In the genomic region with DNA sequence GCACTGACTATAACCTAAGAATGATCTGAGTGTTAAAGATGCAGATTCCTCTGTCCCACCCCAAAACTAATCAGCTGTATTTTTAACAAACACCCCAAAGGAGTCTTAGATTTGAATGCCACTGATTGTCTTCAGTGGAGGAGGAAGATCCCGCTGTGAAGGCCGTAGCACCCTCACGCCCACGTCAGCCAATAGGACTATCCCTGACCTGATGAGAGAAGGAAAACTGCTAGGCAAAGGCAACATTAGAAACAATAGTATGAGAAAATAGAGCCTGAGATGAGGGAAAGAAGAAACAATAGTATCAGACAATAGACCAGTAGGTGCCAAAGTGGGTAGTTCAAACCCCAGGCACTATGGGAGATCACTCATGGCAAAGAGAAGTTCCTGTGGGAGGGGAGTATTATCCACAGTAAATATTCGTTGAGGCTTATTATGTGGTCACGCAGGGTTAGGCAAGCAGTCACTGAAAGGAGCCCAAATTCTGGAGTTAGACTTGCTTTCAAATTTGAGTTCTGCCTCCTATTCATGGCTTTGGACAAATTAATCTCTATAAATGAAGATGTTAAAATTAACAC, we compare ENCODE assay signal across 1 cellular context.
TF ChIP-seq lines count a peak whose summit lies in the region.

No MANE protein-coding gene starts in this region.

TF ChIP-seq in IMR-90, 13 proteins besides CTCF, POLR2A, EP300 and RAD21:
- TF ChIP-seq CEBPB (IDR thresholded peaks at IDR 0.05; ENCODE audit: low read depth, low read length) (no peak), FOS (IDR thresholded peaks at IDR 0.05; ENCODE audit: low read depth, low read length) (no peak), MAZ (IDR thresholded peaks at IDR 0.05; ENCODE audit: borderline replicate concordance, low read depth, low read length) (no peak), NFE2L2 (IDR thresholded peaks at IDR 0.05; ENCODE audit: low read depth, low read length) (no peak), MAFK (IDR thresholded peaks at IDR 0.05; ENCODE audit: low read depth, low read length) (no peak), RCOR1 (IDR thresholded peaks at IDR 0.05; ENCODE audit: insufficient replicate concordance, low read length) (no peak), BHLHE40 (IDR thresholded peaks at IDR 0.05; ENCODE audit: low read depth, low read length) (no peak), MXI1 (IDR thresholded peaks at IDR 0.05; ENCODE audit: borderline replicate concordance, low read depth, low read length) (no peak), SMC3 (IDR thresholded peaks at IDR 0.05; ENCODE audit: low read depth, low read length) (no peak), CHD1 (IDR thresholded peaks at IDR 0.05; ENCODE audit: low read depth, low read length) (no peak), RFX5 (IDR thresholded peaks at IDR 0.05; ENCODE audit: low read depth, low read length) (no peak)
- TF ChIP-seq, protein P1, sequence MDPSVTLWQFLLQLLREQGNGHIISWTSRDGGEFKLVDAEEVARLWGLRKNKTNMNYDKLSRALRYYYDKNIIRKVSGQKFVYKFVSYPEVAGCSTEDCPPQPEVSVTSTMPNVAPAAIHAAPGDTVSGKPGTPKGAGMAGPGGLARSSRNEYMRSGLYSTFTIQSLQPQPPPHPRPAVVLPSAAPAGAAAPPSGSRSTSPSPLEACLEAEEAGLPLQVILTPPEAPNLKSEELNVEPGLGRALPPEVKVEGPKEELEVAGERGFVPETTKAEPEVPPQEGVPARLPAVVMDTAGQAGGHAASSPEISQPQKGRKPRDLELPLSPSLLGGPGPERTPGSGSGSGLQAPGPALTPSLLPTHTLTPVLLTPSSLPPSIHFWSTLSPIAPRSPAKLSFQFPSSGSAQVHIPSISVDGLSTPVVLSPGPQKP (IDR thresholded peaks at IDR 0.05; ENCODE audit: borderline replicate concordance, low read depth, low read length), result no peak
- TF ChIP-seq, protein P2, sequence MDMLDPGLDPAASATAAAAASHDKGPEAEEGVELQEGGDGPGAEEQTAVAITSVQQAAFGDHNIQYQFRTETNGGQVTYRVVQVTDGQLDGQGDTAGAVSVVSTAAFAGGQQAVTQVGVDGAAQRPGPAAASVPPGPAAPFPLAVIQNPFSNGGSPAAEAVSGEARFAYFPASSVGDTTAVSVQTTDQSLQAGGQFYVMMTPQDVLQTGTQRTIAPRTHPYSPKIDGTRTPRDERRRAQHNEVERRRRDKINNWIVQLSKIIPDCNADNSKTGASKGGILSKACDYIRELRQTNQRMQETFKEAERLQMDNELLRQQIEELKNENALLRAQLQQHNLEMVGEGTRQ (IDR thresholded peaks at IDR 0.05; ENCODE audit: low read depth, low read length), result no peak
